ENCODE assay signal across 23 cellular contexts in the genomic region with DNA sequence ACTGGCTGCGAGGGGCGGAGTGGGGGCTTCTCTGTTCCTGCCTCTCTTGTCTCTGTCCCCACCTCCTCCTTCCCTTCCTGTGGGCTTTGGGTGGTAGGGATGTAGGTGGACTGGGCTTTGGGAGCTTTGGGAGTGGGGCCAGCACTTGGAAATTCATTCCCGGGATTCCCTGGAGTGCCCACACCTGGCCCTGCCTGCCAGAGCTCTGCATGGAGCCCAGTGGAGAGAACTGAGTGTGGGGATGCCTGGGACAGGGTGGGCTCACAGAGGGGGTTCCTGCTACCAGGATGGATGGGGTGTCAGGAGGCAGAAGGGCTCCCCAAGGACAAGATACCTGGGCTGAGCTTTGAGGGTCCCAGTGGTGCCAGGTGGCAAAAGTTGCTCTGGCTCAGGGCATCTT.
"Had no signal": no experiment of that assay in that cellular context is flagged by ENCODE, and none has a peak within 500 bp of the region (broad histone marks: within the 10 kb centered on the region; RNA-seq: fewer than 3 reads in every experiment).

No MANE protein-coding gene starts in this region.

- DNase-seq: cortex of kidney; effector memory CD4-positive, alpha-beta T cell; gastrocnemius medialis; glutamatergic neuron; immature natural killer cell; left cardiac atrium; left ventricle myocardium inferior; lower lobe of right lung; mesenchymal stem cell; midbrain; psoas muscle; retina; spleen; stimulated activated CD4-positive, alpha-beta T cell treated with anti-CD3 and anti-CD28 coated beads, Interleukin-15, amount 100 ng/mL, for 24 hours; stimulated activated CD4-positive, alpha-beta T cell treated with anti-CD3 and anti-CD28 coated beads, Interleukin-1b, Interleukin-23, amount 100 ng/mL, for 48 hours; stimulated activated CD4-positive, alpha-beta T cell treated with anti-CD3 and anti-CD28 coated beads, Interleukin-4, amount 100 ng/mL, for 24 hours; stimulated activated naive CD4-positive, alpha-beta T cell treated with Interleukin-2 at 50 U/mL for 16 hours; trophoblast cell had no signal

- H3K9me3 ChIP-seq: esophagus muscularis mucosa, gastrocnemius medialis, left ventricle myocardium inferior, lower lobe of right lung, psoas muscle, spleen had no signal

- H3K36me3 Mint-ChIP-seq: immature natural killer cell; natural killer cell treated with Interleukin-12 subunit alpha and Interleukin-12 subunit beta and Interleukin-15 and Interleukin-18, amount 100 ng/mL, for 72 hours; neural progenitor cell had no signal

- H3K27ac Mint-ChIP-seq: neural progenitor cell had no signal

- H3K4me1 ChIP-seq: esophagus muscularis mucosa, gastrocnemius medialis, left ventricle myocardium inferior, neural progenitor cell, psoas muscle had no signal

- H3K4me2 ChIP-seq: neural progenitor cell had no signal

- H3K4me3 Mint-ChIP-seq: immature natural killer cell; natural killer cell treated with Interleukin-12 subunit alpha and Interleukin-12 subunit beta and Interleukin-15 and Interleukin-18, amount 100 ng/mL, for 72 hours; neural progenitor cell had no signal

- H3K4me3 ChIP-seq: esophagus muscularis mucosa, gastrocnemius medialis, left ventricle myocardium inferior, lower lobe of right lung, neural progenitor cell, psoas muscle, spleen had no signal

- ATAC-seq: gastrocnemius medialis; natural killer cell treated with Interleukin-12 subunit alpha and Interleukin-12 subunit beta and Interleukin-15 and Interleukin-18, amount 100 ng/mL, for 72 hours; psoas muscle; sciatic nerve had no signal

- H3K4me1 Mint-ChIP-seq: immature natural killer cell had no signal

- H3K9ac ChIP-seq: neural progenitor cell had no signal

- H3K9me3 Mint-ChIP-seq: immature natural killer cell; natural killer cell treated with Interleukin-12 subunit alpha and Interleukin-12 subunit beta and Interleukin-15 and Interleukin-18, amount 100 ng/mL, for 72 hours; neural progenitor cell had no signal

- H3K27me3 ChIP-seq: neural progenitor cell, spleen had no signal

- H3K36me3 ChIP-seq: gastrocnemius medialis, left ventricle myocardium inferior, neural progenitor cell had no signal

- H2AFZ ChIP-seq: neural progenitor cell had no signal

- H3K27ac ChIP-seq: epithelial cell of prostate, esophagus muscularis mucosa, gastrocnemius medialis, left ventricle myocardium inferior, lower lobe of right lung, neural progenitor cell, psoas muscle had no signal
